In genomic region chr4:93084599-93085305, GRCh38 we compare ENCODE assay signal across 17 cellular contexts.
"Had no signal": no experiment of that assay in that cellular context is flagged by ENCODE, and none has a peak within 500 bp of the region (broad histone marks: within the 10 kb centered on the region; RNA-seq: fewer than 3 reads in every experiment).

No MANE protein-coding gene starts in this region.

- H3K27me3 Mint-ChIP-seq: activated B cell treated with CpG ODN at 0.5 μM for 24 hours; activated CD4-positive, alpha-beta T cell treated with anti-CD3 and anti-CD28 coated beads, Interleukin-2, amount 10 ng/mL, durations not matched to agents 7 days and 5 days; brain; memory B cell; stimulated activated memory B cell treated with anti-CD40 and anti-IgM and Interleukin-4, amounts not matched to agents 10 μg/mL and 1 μg/mL and 100 μg/mL, for 72 hours had no signal

- H3K9me3 Mint-ChIP-seq: activated T-helper 2 cell treated with anti-CD3 and anti-CD28 coated beads, Interferon-gamma antibody, Interleukin-2, Interleukin-4, amounts not matched to agents 10 μg/mL and 5 μg/mL and 100 μg/mL, durations not matched to agents 14 hours and 24 hours and 36 hours; brain; stimulated activated memory B cell treated with anti-CD40 and anti-IgM and Interleukin-4, amounts not matched to agents 10 μg/mL and 1 μg/mL and 100 μg/mL, for 72 hours; T-helper 1 cell treated with Interleukin-12 subunit alpha and Interleukin-12 subunit beta and Interleukin-4 antibody, amounts not matched to agents 30 μg/mL and 1 μg/mL, for 36 hours had no signal

- H3K4me1 ChIP-seq: left ventricle myocardium inferior, tibial nerve had no signal

- ATAC-seq: activated naive CD4-positive, alpha-beta T cell treated with anti-CD3 and anti-CD28 coated beads, Interleukin-2, amount 50 U/mL, for 72 hours; stimulated activated memory B cell treated with anti-CD40 and anti-IgM and Interleukin-4, amounts not matched to agents 10 μg/mL and 1 μg/mL and 100 μg/mL, for 72 hours had no signal

- H3K27ac ChIP-seq: left ventricle myocardium inferior, tibial nerve had no signal

- H3K27me3 ChIP-seq: tibial nerve had no signal

- DNase-seq: activated B cell treated with CpG ODN at 0.5 μM for 24 hours; activated CD4-positive, alpha-beta T cell treated with anti-CD3 and anti-CD28 coated beads, Interleukin-2, amount 10 ng/mL, durations not matched to agents 7 days and 5 days; activated T-cell treated with anti-CD3 and anti-CD28 coated beads for 4 hours; amniotic stem cell; dermis blood vessel endothelial cell; hypothalamus; kidney; left ventricle myocardium inferior; retina; small intestine had no signal

- H3K27ac Mint-ChIP-seq: activated B cell treated with CpG ODN at 0.5 μM for 24 hours; activated CD4-positive, alpha-beta T cell treated with anti-CD3 and anti-CD28 coated beads, Interleukin-2, amount 10 ng/mL, durations not matched to agents 7 days and 5 days; activated naive CD4-positive, alpha-beta T cell treated with anti-CD3 and anti-CD28 coated beads, Interleukin-2, amount 50 U/mL, for 72 hours; activated T-helper 2 cell treated with anti-CD3 and anti-CD28 coated beads, Interferon-gamma antibody, Interleukin-2, Interleukin-4, amounts not matched to agents 10 μg/mL and 5 μg/mL and 100 μg/mL, durations not matched to agents 14 hours and 24 hours and 36 hours; brain; memory B cell; stimulated activated memory B cell treated with anti-CD40 and anti-IgM and Interleukin-4, amounts not matched to agents 10 μg/mL and 1 μg/mL and 100 μg/mL, for 72 hours; T-helper 1 cell treated with Interleukin-12 subunit alpha and Interleukin-12 subunit beta and Interleukin-4 antibody, amounts not matched to agents 30 μg/mL and 1 μg/mL, for 36 hours had no signal

- H3K4me3 Mint-ChIP-seq: activated B cell treated with CpG ODN at 0.5 μM for 24 hours; activated CD4-positive, alpha-beta T cell treated with anti-CD3 and anti-CD28 coated beads, Interleukin-2, amount 10 ng/mL, durations not matched to agents 7 days and 5 days; brain; memory B cell; stimulated activated memory B cell treated with anti-CD40 and anti-IgM and Interleukin-4, amounts not matched to agents 10 μg/mL and 1 μg/mL and 100 μg/mL, for 72 hours; T-helper 1 cell treated with Interleukin-12 subunit alpha and Interleukin-12 subunit beta and Interleukin-4 antibody, amounts not matched to agents 30 μg/mL and 1 μg/mL, for 36 hours had no signal

- H3K36me3 Mint-ChIP-seq: brain; memory B cell; stimulated activated memory B cell treated with anti-CD40 and anti-IgM and Interleukin-4, amounts not matched to agents 10 μg/mL and 1 μg/mL and 100 μg/mL, for 72 hours had no signal

- H3K36me3 ChIP-seq: left ventricle myocardium inferior, tibial nerve had no signal

- H3K4me3 ChIP-seq: left ventricle myocardium inferior, tibial nerve had no signal

- H3K4me1 Mint-ChIP-seq: activated B cell treated with CpG ODN at 0.5 μM for 24 hours; activated CD4-positive, alpha-beta T cell treated with anti-CD3 and anti-CD28 coated beads, Interleukin-2, amount 10 ng/mL, durations not matched to agents 7 days and 5 days; memory B cell; stimulated activated memory B cell treated with anti-CD40 and anti-IgM and Interleukin-4, amounts not matched to agents 10 μg/mL and 1 μg/mL and 100 μg/mL, for 72 hours had no signal

- H3K9me3 ChIP-seq: left ventricle myocardium inferior, tibial nerve had no signal
